Comparison of ENCODE assay signal across 8 cellular contexts in the genomic region with DNA sequence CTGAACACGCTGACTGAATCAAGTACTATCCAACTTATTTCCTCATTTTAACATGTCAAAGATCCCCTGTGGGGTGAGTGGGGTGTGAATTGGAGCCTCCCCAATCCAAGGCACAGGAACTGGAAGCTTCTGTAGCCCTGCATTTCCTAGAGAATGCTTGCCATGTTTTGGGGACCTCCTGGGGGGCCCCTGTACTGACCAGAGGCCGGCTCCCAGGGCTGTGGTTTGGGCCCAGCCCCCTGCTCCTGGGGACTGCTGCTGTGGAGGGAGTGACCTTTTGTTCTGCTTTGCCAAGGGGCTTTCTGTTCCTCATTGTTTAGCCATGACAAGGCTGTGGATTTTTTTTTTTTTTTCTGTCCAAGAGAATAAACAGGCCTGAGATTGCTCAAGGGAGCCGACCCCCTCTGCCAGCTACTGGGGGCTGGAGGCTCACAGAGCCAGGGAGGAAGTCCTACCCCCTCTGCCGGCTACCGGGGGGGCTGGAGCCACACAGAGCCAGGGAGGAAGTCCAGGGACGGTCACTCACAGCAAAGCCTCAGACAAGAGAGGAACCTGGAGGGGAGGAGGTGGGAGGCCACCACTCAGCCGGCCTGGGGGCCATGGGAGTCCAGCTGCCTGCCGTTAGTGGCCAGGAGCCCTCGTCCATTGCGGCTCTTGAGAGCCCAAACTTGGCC. TPM values are rescaled to one million over a fixed set of nuclear protein-coding genes. Genes with fewer than 3 reads are reported as not detected.
DNase-seq lines count a peak whose midpoint lies in the region; ATAC-seq, FAIRE-seq and TF ChIP-seq lines count a peak whose summit lies in the region.

No MANE protein-coding gene starts in this region.

- 0 out of 2 replicates have a peak overlapping the region, but pooled peaks have one; percentile 32 for H3K27ac Mint-ChIP-seq in WTC11

- no peaks in the 10 kb centered on the region for H3K9me3 ChIP-seq in cardiac muscle cell (ENCODE audit: low read depth)
- no peaks in the 10 kb centered on the region for H3K9me3 ChIP-seq in pancreas

- H3K4me1 ChIP-seq in cardiac muscle cell (ENCODE audit: low read depth) = peaks cover 20% of the 10 kb centered on the region
- H3K4me1 ChIP-seq in pancreas = peaks cover 0 to 8% (median 0%) of the 10 kb centered on the region in 3 donors

- H3K27ac ChIP-seq in cardiac muscle cell (peak overlapping the region; percentile 91), pancreas (peak overlapping the region in 2 of 4 donors; percentile 70 to 79)

- no peaks in the 10 kb centered on the region; the same call in 1 of the 2 replicates for H3K9me3 Mint-ChIP-seq in WTC11

- TF ChIP-seq CTCF in GM12875 (IDR thresholded peaks at IDR 0.05; ENCODE audit: borderline replicate concordance, insufficient read depth, low read depth, low read length) = peak; percentile 15; the same call in 1 of the 2 replicates
- TF ChIP-seq CTCF in WTC11 (IDR thresholded peaks at IDR 0.05) = no peak
- TF ChIP-seq CTCF in cardiac muscle cell (IDR thresholded peaks at IDR 0.05; ENCODE audit: low read depth, low read length) = peak; percentile 47
- TF ChIP-seq CTCF in pancreas (IDR thresholded peaks at IDR 0.05) = no peak

- H3K27me3 ChIP-seq in cardiac muscle cell (no peaks in the 10 kb centered on the region), pancreas (no peaks in the 10 kb centered on the region)

- no peaks in the 10 kb centered on the region; the same call in 1 of the 2 replicates for H3K27me3 Mint-ChIP-seq in WTC11 (ENCODE audit: low read depth)

- POLR2A ChIA-PET in WTC11 (lab: Charles Lee) = no interaction called here

- CTCF ChIA-PET in WTC11 (lab: Charles Lee) = interaction anchor here (1.0 to 2.4 kb wide), 4 partner anchors 9 to 59 kb away, joined by 3 to 18 read pairs (median 4); no protein-coding TSS in a partner anchor

- FAIRE-seq in pancreas (lab: Jason Lieb, UNC) = no peak

- WGBS in pancreas, 2 donors = 18 to 23% methylated on average over 10 of the region's 10 CpGs

- ATAC-seq in WTC11 (no peak), pancreas (peak; percentile 35 to 79 (median 74))

- H3K36me3 ChIP-seq in cardiac muscle cell = no peaks in the 10 kb centered on the region
- no peaks in the 10 kb centered on the region for H3K36me3 ChIP-seq in pancreas

- intact Hi-C loops in pancreas (cut with DNase I) = no loop called here

- peaks cover 23% of the 10 kb centered on the region for H3K4me1 Mint-ChIP-seq in WTC11

- no peak overlapping the region for H3K4me3 Mint-ChIP-seq in WTC11

- no peak overlapping the region for H3K4me3 ChIP-seq in GM12875 (ENCODE audit: low read depth, low read length)
- H3K4me3 ChIP-seq in cardiac muscle cell = no peak overlapping the region
- H3K4me3 ChIP-seq in pancreas = no peak overlapping the region

- DNase-seq in WTC11 (ENCODE audit: low spot score) (no peak), cardiac muscle cell (ENCODE audit: low read depth in 1 of 2, low spot score in 1 of 2) (peak; percentile 69 to 96), pancreas (peak in 4 of 6 donors; percentile 31 to 79 (median 48)), NCI-H1105 treated with DMSO at 0.1 percent for 48 hours (lab: John Stamatoyannopoulos, UW) (no peak), NCI-H1048 (lab: John Stamatoyannopoulos, UW) (no peak), COLO668 (lab: John Stamatoyannopoulos, UW; ENCODE audit: unreplicated experiment) (no peak), NCI-H748 (lab: John Stamatoyannopoulos, UW; ENCODE audit: unreplicated experiment) (no peak)

- H3K36me3 Mint-ChIP-seq in WTC11 = no peaks in the 10 kb centered on the region

TF ChIP-seq in WTC11, 78 proteins besides CTCF, POLR2A, EP300 and RAD21 (continues in another document):
- no peak for TF ChIP-seq OVOL2 (CRISPR knock-in tag; IDR thresholded peaks at IDR 0.05; ENCODE audit: borderline replicate concordance)
- TF ChIP-seq NR2C2 (CRISPR knock-in tag; IDR thresholded peaks at IDR 0.05) = no peak
- TF ChIP-seq ESRRA (CRISPR knock-in tag; IDR thresholded peaks at IDR 0.05; ENCODE audit: borderline replicate concordance) = no peak
- no peak for TF ChIP-seq ARID4B (CRISPR knock-in tag; IDR thresholded peaks at IDR 0.05; ENCODE audit: borderline replicate concordance)
- TF ChIP-seq, protein P1, sequence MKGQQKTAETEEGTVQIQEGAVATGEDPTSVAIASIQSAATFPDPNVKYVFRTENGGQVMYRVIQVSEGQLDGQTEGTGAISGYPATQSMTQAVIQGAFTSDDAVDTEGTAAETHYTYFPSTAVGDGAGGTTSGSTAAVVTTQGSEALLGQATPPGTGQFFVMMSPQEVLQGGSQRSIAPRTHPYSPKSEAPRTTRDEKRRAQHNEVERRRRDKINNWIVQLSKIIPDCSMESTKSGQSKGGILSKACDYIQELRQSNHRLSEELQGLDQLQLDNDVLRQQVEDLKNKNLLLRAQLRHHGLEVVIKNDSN (CRISPR knock-in tag; IDR thresholded peaks at IDR 0.05) = no peak
- TF ChIP-seq TP53 (CRISPR knock-in tag; IDR thresholded peaks at IDR 0.05) = no peak
- no peak for TF ChIP-seq ATF1 (CRISPR knock-in tag; IDR thresholded peaks at IDR 0.05)
- no peak for TF ChIP-seq NR1H2 (CRISPR knock-in tag; IDR thresholded peaks at IDR 0.05)
- TF ChIP-seq, protein P2, sequence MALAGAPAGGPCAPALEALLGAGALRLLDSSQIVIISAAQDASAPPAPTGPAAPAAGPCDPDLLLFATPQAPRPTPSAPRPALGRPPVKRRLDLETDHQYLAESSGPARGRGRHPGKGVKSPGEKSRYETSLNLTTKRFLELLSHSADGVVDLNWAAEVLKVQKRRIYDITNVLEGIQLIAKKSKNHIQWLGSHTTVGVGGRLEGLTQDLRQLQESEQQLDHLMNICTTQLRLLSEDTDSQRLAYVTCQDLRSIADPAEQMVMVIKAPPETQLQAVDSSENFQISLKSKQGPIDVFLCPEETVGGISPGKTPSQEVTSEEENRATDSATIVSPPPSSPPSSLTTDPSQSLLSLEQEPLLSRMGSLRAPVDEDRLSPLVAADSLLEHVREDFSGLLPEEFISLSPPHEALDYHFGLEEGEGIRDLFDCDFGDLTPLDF (CRISPR knock-in tag; IDR thresholded peaks at IDR 0.05) = no peak

RNA-seq across cellular contexts. Expression of gene TNFRSF1B, which starts 17.4 kb away (rescaled TPM):
- total RNA-seq in WTC11 (2021) (1.6 to 2.7 TPM (median 2.1 TPM) in 3 replicates), cardiac muscle cell (0.27 TPM in 1 of 2 replicates, not detected in the other), pancreas (10 to 100 TPM in 2 of 6 donors, 1 to 10 TPM in 4; 2.1 to 20.2 (median 5.9) TPM)
- polyA plus RNA-seq in cardiac muscle cell (0.12 TPM in 1 of 2 replicates, not detected in the other), pancreas (1 to 10 TPM; 3.5 to 4.0 TPM)

RNA-seq across cellular contexts. Expression of gene VPS13D, which starts 45.7 kb away (rescaled TPM):
- total RNA-seq in WTC11 (2021) (22.1 to 29.0 TPM (median 27.5 TPM) in 3 replicates), cardiac muscle cell (23.5 and 35.7 TPM in 2 replicates), pancreas (10 to 100 TPM; 23.0 to 39.0 (median 25.6) TPM)
- polyA plus RNA-seq in cardiac muscle cell (8.3 and 9.7 TPM in 2 replicates), pancreas (10 to 100 TPM; 13.7 to 16.8 TPM)

Comparison
In these comparisons a context has a peak if more than half of its experiments do, and no peak if none do; other contexts are left out.
1. CTCF ChIP-seq: peak in GM12875 (single experiment) and cardiac muscle cell (single experiment); none in WTC11 (single experiment) and pancreas (0 of 4).
2. DNase-seq: peak in cardiac muscle cell (2 of 2) and pancreas (4 of 6); none in WTC11 (single experiment), NCI-H1105 treated with DMSO at 0.1 percent for 48 hours (single experiment), NCI-H1048 (single experiment), COLO668 (single experiment) and NCI-H748 (single experiment).